Comparison of ENCODE assay signal across 13 cellular contexts in the genomic region with DNA sequence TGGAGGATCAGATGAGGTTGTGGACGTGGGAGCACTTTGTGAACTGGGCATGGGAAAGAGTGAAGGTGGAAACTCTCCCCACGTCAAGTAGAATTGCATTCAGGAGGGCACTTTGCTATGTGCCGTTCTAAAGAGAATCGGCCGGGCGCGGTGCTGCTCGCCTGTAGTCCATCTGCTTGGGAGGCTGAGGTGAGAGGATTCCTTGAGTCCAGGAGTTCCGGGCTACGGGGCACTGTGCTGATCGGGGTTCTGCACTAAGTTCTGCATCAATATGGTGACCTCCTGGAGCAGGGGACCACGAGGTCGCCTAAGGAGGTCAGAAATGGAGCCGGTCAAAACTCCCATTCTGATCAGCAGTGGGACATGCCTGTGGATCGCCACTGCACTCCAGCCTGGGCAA.
DNase-seq lines count a peak whose midpoint lies in the region; ATAC-seq and TF ChIP-seq lines count a peak whose summit lies in the region.
"Had no signal": no experiment of that assay in that cellular context is flagged by ENCODE, and none has a peak within 500 bp of the region (broad histone marks: within the 10 kb centered on the region; RNA-seq: fewer than 3 reads in every experiment).

No MANE protein-coding gene starts in this region.

- H3K27me3 Mint-ChIP-seq in dendritic cell treated with granulocyte-macrophage colony-stimulating factor and Interleukin-4, amounts not matched to agents 40 ng/mL and 50 ng/mL, for 4 days, result no peaks in the 10 kb centered on the region
- H3K27me3 Mint-ChIP-seq: CD4-positive, alpha-beta memory T cell had no signal

- no peak overlapping the region for H3K4me3 ChIP-seq in spleen
- H3K4me3 ChIP-seq: A549, GM12878, GM23248 had no signal

- DNase-seq in mesenteric fat pad (ENCODE audit: low spot score) (peak; percentile 57), spleen (peak; percentile 42), SW 1271 (lab: John Stamatoyannopoulos, UW) (no peak)
- DNase-seq in activated CD8-positive, alpha-beta memory T cell treated with anti-CD3 and anti-CD28 coated beads, Interleukin-2, amount 50 U/mL, for 4 hours, result no peak
- DNase-seq: BE2C; CD4-positive, alpha-beta memory T cell; DMS79; GM23248 had no signal

- H3K36me3 ChIP-seq in spleen, result peaks cover 0 to 65% (median 12%) of the 10 kb centered on the region in 6 donors
- H3K36me3 ChIP-seq: BE2C had no signal

- H3K27me3 ChIP-seq in spleen (replicated peaks in 1 of 7), result no peaks in the 10 kb centered on the region
- H3K27me3 ChIP-seq: BE2C had no signal

- H3K4me1 Mint-ChIP-seq in dendritic cell treated with granulocyte-macrophage colony-stimulating factor and Interleukin-4, amounts not matched to agents 40 ng/mL and 50 ng/mL, for 4 days (ENCODE audit: low read depth), result peaks cover 20% of the 10 kb centered on the region

- no peak overlapping the region for H3K27ac ChIP-seq in spleen
- H3K27ac ChIP-seq: A549, C4-2B, GM23248 had no signal

- no peaks in the 10 kb centered on the region for H3K9me3 Mint-ChIP-seq in dendritic cell treated with granulocyte-macrophage colony-stimulating factor and Interleukin-4, amounts not matched to agents 40 ng/mL and 50 ng/mL, for 4 days
- H3K9me3 Mint-ChIP-seq: CD4-positive, alpha-beta memory T cell had no signal

- H3K4me3 Mint-ChIP-seq in dendritic cell treated with granulocyte-macrophage colony-stimulating factor and Interleukin-4, amounts not matched to agents 40 ng/mL and 50 ng/mL, for 4 days, result no peak overlapping the region
- H3K4me3 Mint-ChIP-seq: CD4-positive, alpha-beta memory T cell had no signal

- H3K4me1 ChIP-seq in spleen, result no peaks in the 10 kb centered on the region
- H3K4me1 ChIP-seq: A549 had no signal

- H3K36me3 Mint-ChIP-seq in dendritic cell treated with granulocyte-macrophage colony-stimulating factor and Interleukin-4, amounts not matched to agents 40 ng/mL and 50 ng/mL, for 4 days (ENCODE audit: low read depth), result peaks cover 25% of the 10 kb centered on the region

- TF ChIP-seq CTCF in spleen (IDR thresholded peaks at IDR 0.05 in 8 of 11, conservative IDR thresholded peaks at IDR 0.05 in 3 of 11), result no peak

- ATAC-seq in GM21423 (IDR thresholded peaks at IDR 0.05; ENCODE audit: unreplicated experiment), result no peak
- ATAC-seq: A549, GM12878 had no signal

- intact Hi-C loops in dendritic cell treated with granulocyte-macrophage colony-stimulating factor and Interleukin-4, amounts not matched to agents 40 ng/mL and 50 ng/mL, for 4 days (cut with micrococcal nuclease), result no loop called here
- intact Hi-C loops in spleen (cut with DNase I; ENCODE audit: low total_unique reads), result no loop called here

- no peaks in the 10 kb centered on the region for H3K9me3 ChIP-seq in spleen
- H3K9me3 ChIP-seq: A549, BE2C had no signal

- no peak for TF ChIP-seq POLR2A in spleen (IDR thresholded peaks at IDR 0.05)

- H3K27ac Mint-ChIP-seq in dendritic cell treated with granulocyte-macrophage colony-stimulating factor and Interleukin-4, amounts not matched to agents 40 ng/mL and 50 ng/mL, for 4 days, result peak overlapping the region; percentile 28

- WGBS in spleen, 5 donors, result 95 to 98% (median 95%) methylated on average over 15 of the region's 15 CpGs

Comparison
In these comparisons a context has a peak if more than half of its experiments do, and no peak if none do; other contexts are left out.
1. DNase-seq: peak in mesenteric fat pad (single experiment) and spleen (single experiment); none in SW 1271 (0 of 2) and activated CD8-positive, alpha-beta memory T cell treated with anti-CD3 and anti-CD28 coated beads, Interleukin-2, amount 50 U/mL, for 4 hours (single experiment).